In the genomic region with DNA sequence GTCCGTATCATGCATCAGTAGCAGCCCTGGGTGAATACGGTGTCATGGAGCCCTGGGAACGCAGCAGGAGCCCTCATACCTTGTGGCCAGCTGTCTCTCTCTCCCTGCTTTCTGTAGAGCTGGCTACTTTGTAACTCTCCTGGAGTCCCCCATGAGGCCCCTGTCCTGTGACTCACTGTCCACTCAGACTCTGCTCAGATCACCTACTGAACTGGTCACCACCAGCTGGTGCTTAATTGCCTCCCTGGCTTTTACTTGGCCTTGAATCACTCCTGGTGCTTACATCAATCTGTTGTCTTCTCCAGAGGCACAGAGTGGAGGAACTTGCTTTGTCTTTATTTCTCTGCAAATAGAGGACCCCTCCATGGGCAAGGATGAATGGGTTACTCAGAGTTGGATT, we compare ENCODE assay signal across 25 cellular contexts.
DNase-seq lines count a peak whose midpoint lies in the region; ATAC-seq and TF ChIP-seq lines count a peak whose summit lies in the region.
"Had no signal": no experiment of that assay in that cellular context is flagged by ENCODE, and none has a peak within 500 bp of the region (broad histone marks: within the 10 kb centered on the region; RNA-seq: fewer than 3 reads in every experiment).

No MANE protein-coding gene starts in this region.

- no peaks in the 10 kb centered on the region for H3K27me3 Mint-ChIP-seq in GM23338 (ENCODE audit: insufficient read depth, low read depth, poor library complexity)

- H3K36me3 Mint-ChIP-seq in GM23338 (ENCODE audit: low read depth) = no peaks in the 10 kb centered on the region
- H3K36me3 Mint-ChIP-seq: IgD-negative memory B cell had no signal

- H4K20me1 ChIP-seq in GM23338 (replicated peaks; ENCODE audit: insufficient read depth) (no peaks in the 10 kb centered on the region), PC-9 (ENCODE audit: insufficient read depth) (no peaks in the 10 kb centered on the region)

- H3K27ac ChIP-seq in GM23338 (ENCODE audit: low read depth) (no peak overlapping the region), PC-9 (no peak overlapping the region)
- H3K27ac ChIP-seq: HL-60, pancreas, suprapubic skin, uterus had no signal

- no peak overlapping the region for H3K27ac Mint-ChIP-seq in GM23338
- H3K27ac Mint-ChIP-seq: activated naive CD4-positive, alpha-beta T cell treated with anti-CD3 and anti-CD28 coated beads for 36 hours; IgD-negative memory B cell; nephron had no signal

- no TSS peak for BruUV-seq in PC-9 (replicated peaks; lab: Mats Ljungman, UMichigan)

- DNase-seq in BJ (ENCODE audit: low read depth) (peak; percentile 23), GM23338 (ENCODE audit: low spot score) (no peak), RPMI7951 (ENCODE audit: low read depth) (peak; percentile 58), kidney epithelial cell (ENCODE audit: low read depth) (peak; percentile 26), glomerular visceral epithelial cell (ENCODE audit: extremely low spot score) (no peak), amniotic stem cell (lab: John Stamatoyannopoulos, UW) (no peak), PC-9 (no peak), left ventricle myocardium superior (no peak)
- DNase-seq: activated CD4-positive, alpha-beta T cell treated with anti-CD3 and anti-CD28 coated beads for 1 hour; activated naive CD4-positive, alpha-beta T cell treated with anti-CD3 and anti-CD28 coated beads for 36 hours; activated T-cell treated with anti-CD3 and anti-CD28 coated beads, Interleukin-2, amount 50 U/mL, for 48 hours; amygdala; DND-41; MM.1S; NCI-H1417 treated with DMSO at 0.1 percent for 48 hours; NCI-H524 treated with DMSO at 0.1 percent for 48 hours; pancreas; stimulated activated CD4-positive, alpha-beta T cell treated with anti-CD3 and anti-CD28 coated beads, Interleukin-1b, Interleukin-23, amount 100 ng/mL, for 48 hours; uterus had no signal

- H3K27me3 ChIP-seq in BJ (ENCODE audit: control insufficient read depth, insufficient read depth, low read length) (no peaks in the 10 kb centered on the region), GM23338 (ENCODE audit: insufficient read depth) (no peaks in the 10 kb centered on the region), kidney epithelial cell (ENCODE audit: control insufficient read depth, insufficient read depth, low read length) (no peaks in the 10 kb centered on the region), PC-9 (ENCODE audit: insufficient read depth, low read depth) (peaks cover 39% of the 10 kb centered on the region)
- H3K27me3 ChIP-seq: pancreas, suprapubic skin, uterus had no signal

- peaks cover 6% of the 10 kb centered on the region for H3K4me1 Mint-ChIP-seq in GM23338
- H3K4me1 Mint-ChIP-seq: IgD-negative memory B cell had no signal

- H3K9me2 ChIP-seq in GM23338 (ENCODE audit: insufficient read depth) = no peaks in the 10 kb centered on the region
- no peaks in the 10 kb centered on the region for H3K9me2 ChIP-seq in PC-9 (ENCODE audit: insufficient read depth)

- TF ChIP-seq CTCF in BJ (IDR thresholded peaks at IDR 0.05; ENCODE audit: insufficient read depth, low read depth, low read length) (no peak), GM23338 (conservative IDR thresholded peaks at IDR 0.05; ENCODE audit: low read depth in 2 of 2) (no peak), kidney epithelial cell (IDR thresholded peaks at IDR 0.05; ENCODE audit: insufficient read depth, low read length, poor library complexity, severe bottlenecking) (no peak), PC-9 (conservative IDR thresholded peaks at IDR 0.05) (no peak)

- ATAC-seq in GM23338 = no peak
- no peak for ATAC-seq in left ventricle myocardium superior
- ATAC-seq: left lobe of liver, pancreas had no signal

- H3K4me1 ChIP-seq in GM23338 (ENCODE audit: insufficient read depth) (peaks cover 7% of the 10 kb centered on the region), PC-9 (replicated peaks; ENCODE audit: insufficient read depth) (no peaks in the 10 kb centered on the region)
- H3K4me1 ChIP-seq: pancreas, uterus had no signal

- no peaks in the 10 kb centered on the region for H3K9me3 Mint-ChIP-seq in GM23338
- H3K9me3 Mint-ChIP-seq: activated naive CD4-positive, alpha-beta T cell treated with anti-CD3 and anti-CD28 coated beads for 36 hours; IgD-negative memory B cell had no signal

- H3K4me3 ChIP-seq in BJ (ENCODE audit: low read depth, low read length) (no peak overlapping the region), GM23338 (no peak overlapping the region), kidney epithelial cell (ENCODE audit: low read depth, low read length) (no peak overlapping the region), PC-9 (no peak overlapping the region)
- H3K4me3 ChIP-seq: dorsolateral prefrontal cortex, pancreas, suprapubic skin, uterus had no signal

- POLR2A ChIA-PET in BJ (lab: Charles Lee) = no interaction called here
- POLR2A ChIA-PET in PC-9 (lab: Charles Lee; ENCODE audit: unreplicated experiment) = no interaction called here

- no peaks in the 10 kb centered on the region for H3K36me3 ChIP-seq in BJ (ENCODE audit: control insufficient read depth, insufficient read depth, low read length)
- no peaks in the 10 kb centered on the region for H3K36me3 ChIP-seq in GM23338 (ENCODE audit: insufficient read depth)
- no peaks in the 10 kb centered on the region for H3K36me3 ChIP-seq in kidney epithelial cell (ENCODE audit: control insufficient read depth, insufficient read depth, low read length)
- no peaks in the 10 kb centered on the region for H3K36me3 ChIP-seq in PC-9 (ENCODE audit: low read depth)
- H3K36me3 ChIP-seq: pancreas, suprapubic skin, uterus had no signal

- intact Hi-C loops in PC-9 (cut with micrococcal nuclease; ENCODE audit: unreplicated experiment) (no loop called here), left ventricle myocardium superior (cut with micrococcal nuclease) (no loop called here)

- H3K4me2 ChIP-seq in GM23338 (no peak overlapping the region), PC-9 (no peak overlapping the region)

- peak overlapping the region; percentile 93 for H2AFZ ChIP-seq in GM23338
- no peak overlapping the region for H2AFZ ChIP-seq in PC-9

- H3K79me2 ChIP-seq in GM23338 (replicated peaks; ENCODE audit: insufficient read depth) (no peaks in the 10 kb centered on the region), PC-9 (ENCODE audit: low read depth) (no peaks in the 10 kb centered on the region)

- H3K4me3 Mint-ChIP-seq in GM23338 = no peak overlapping the region
- H3K4me3 Mint-ChIP-seq: activated naive CD4-positive, alpha-beta T cell treated with anti-CD3 and anti-CD28 coated beads for 36 hours; IgD-negative memory B cell; nephron had no signal

- CTCF ChIA-PET in BJ (lab: Yijun Ruan, JAX) (no interaction called here), PC-9 (lab: Charles Lee) (no interaction called here)

- no peaks in the 10 kb centered on the region for H3K9me3 ChIP-seq in PC-9 (ENCODE audit: insufficient read depth, low read depth)
- H3K9me3 ChIP-seq: pancreas, suprapubic skin, uterus had no signal

- H3F3A ChIP-seq in GM23338 (replicated peaks; ENCODE audit: low read depth) (no peaks in the 10 kb centered on the region), PC-9 (ENCODE audit: insufficient read depth, low read depth) (no peaks in the 10 kb centered on the region)

TF ChIP-seq in GM23338, 12 proteins besides CTCF, POLR2A, EP300 and RAD21:
- TF ChIP-seq, protein P1, sequence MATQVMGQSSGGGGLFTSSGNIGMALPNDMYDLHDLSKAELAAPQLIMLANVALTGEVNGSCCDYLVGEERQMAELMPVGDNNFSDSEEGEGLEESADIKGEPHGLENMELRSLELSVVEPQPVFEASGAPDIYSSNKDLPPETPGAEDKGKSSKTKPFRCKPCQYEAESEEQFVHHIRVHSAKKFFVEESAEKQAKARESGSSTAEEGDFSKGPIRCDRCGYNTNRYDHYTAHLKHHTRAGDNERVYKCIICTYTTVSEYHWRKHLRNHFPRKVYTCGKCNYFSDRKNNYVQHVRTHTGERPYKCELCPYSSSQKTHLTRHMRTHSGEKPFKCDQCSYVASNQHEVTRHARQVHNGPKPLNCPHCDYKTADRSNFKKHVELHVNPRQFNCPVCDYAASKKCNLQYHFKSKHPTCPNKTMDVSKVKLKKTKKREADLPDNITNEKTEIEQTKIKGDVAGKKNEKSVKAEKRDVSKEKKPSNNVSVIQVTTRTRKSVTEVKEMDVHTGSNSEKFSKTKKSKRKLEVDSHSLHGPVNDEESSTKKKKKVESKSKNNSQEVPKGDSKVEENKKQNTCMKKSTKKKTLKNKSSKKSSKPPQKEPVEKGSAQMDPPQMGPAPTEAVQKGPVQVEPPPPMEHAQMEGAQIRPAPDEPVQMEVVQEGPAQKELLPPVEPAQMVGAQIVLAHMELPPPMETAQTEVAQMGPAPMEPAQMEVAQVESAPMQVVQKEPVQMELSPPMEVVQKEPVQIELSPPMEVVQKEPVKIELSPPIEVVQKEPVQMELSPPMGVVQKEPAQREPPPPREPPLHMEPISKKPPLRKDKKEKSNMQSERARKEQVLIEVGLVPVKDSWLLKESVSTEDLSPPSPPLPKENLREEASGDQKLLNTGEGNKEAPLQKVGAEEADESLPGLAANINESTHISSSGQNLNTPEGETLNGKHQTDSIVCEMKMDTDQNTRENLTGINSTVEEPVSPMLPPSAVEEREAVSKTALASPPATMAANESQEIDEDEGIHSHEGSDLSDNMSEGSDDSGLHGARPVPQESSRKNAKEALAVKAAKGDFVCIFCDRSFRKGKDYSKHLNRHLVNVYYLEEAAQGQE (IDR thresholded peaks at IDR 0.05; ENCODE audit: unreplicated experiment) = no peak
- TF ChIP-seq NANOG (IDR thresholded peaks at IDR 0.05; ENCODE audit: borderline replicate concordance) = no peak
- TF ChIP-seq CREB1 (CRISPR knock-in tag; IDR thresholded peaks at IDR 0.05; ENCODE audit: low read depth) = no peak
- no peak for TF ChIP-seq POLR2AphosphoS5 (IDR thresholded peaks at IDR 0.05; ENCODE audit: low read depth)
- TF ChIP-seq, protein P2, sequence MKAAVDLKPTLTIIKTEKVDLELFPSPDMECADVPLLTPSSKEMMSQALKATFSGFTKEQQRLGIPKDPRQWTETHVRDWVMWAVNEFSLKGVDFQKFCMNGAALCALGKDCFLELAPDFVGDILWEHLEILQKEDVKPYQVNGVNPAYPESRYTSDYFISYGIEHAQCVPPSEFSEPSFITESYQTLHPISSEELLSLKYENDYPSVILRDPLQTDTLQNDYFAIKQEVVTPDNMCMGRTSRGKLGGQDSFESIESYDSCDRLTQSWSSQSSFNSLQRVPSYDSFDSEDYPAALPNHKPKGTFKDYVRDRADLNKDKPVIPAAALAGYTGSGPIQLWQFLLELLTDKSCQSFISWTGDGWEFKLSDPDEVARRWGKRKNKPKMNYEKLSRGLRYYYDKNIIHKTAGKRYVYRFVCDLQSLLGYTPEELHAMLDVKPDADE (IDR thresholded peaks at IDR 0.05) = no peak
- TF ChIP-seq ZNF114 (CRISPR knock-in tag; IDR thresholded peaks at IDR 0.05) = no peak
- no peak for TF ChIP-seq JUNB (IDR thresholded peaks at IDR 0.05; ENCODE audit: unreplicated experiment)

Comparison
In these comparisons a context has a peak if more than half of its experiments do, and no peak if none do; other contexts are left out.
1. DNase-seq: peak in BJ (single experiment), RPMI7951 (single experiment) and kidney epithelial cell (single experiment); none in GM23338 (single experiment), glomerular visceral epithelial cell (single experiment), amniotic stem cell (single experiment), PC-9 (0 of 2) and left ventricle myocardium superior (single experiment).